In the genomic region with DNA sequence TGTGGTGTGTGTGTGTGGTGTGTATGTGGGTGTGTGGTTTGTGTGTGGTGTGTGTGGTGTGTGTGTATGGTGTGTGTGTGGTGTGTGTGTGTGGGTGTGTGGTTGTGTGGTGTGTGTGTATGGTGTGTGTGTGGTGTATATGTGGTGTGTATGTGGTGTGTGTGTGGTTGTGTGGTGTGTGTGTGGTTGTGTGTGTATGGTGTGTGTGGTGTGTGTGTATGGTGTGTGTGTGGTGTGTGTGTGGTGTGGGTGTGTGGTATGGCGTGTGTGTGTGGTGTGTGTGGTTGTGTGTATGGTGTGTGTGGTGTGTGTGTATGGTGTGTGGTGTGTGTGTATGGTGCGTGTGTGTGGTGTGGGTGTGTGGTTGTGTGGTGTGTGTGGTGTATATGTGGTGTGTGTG, we compare ENCODE assay signal across 23 cellular contexts. TPM values are rescaled to one million over a fixed set of nuclear protein-coding genes. Genes with fewer than 3 reads are reported as not detected.
"Had no signal": no experiment of that assay in that cellular context is flagged by ENCODE, and none has a peak within 500 bp of the region (broad histone marks: within the 10 kb centered on the region; RNA-seq: fewer than 3 reads in every experiment).

No MANE protein-coding gene starts in this region.

- H3K9me3 ChIP-seq: esophagus squamous epithelium, heart right ventricle, mucosa of descending colon had no signal

- H3K4me3 ChIP-seq: cardiac muscle cell, esophagus squamous epithelium, heart right ventricle, mucosa of descending colon had no signal

- H3K27ac ChIP-seq: cardiac muscle cell, esophagus squamous epithelium, heart right ventricle had no signal

- H3K4me1 ChIP-seq: esophagus squamous epithelium, heart right ventricle had no signal

- H3K36me3 ChIP-seq: cardiac muscle cell, esophagus squamous epithelium, heart right ventricle had no signal

- DNase-seq: activated B cell treated with CpG ODN at 0.5 μM for 24 hours; activated CD4-positive, alpha-beta memory T cell treated with anti-CD3 and anti-CD28 coated beads for 36 hours; activated CD4-positive, alpha-beta T cell treated with anti-CD3 and anti-CD28 coated beads for 4 hours; activated naive CD4-positive, alpha-beta T cell; activated naive CD8-positive, alpha-beta T cell treated with anti-CD3 and anti-CD28 coated beads for 36 hours; activated T-cell treated with anti-CD3 and anti-CD28 coated beads for 4 hours; amniotic stem cell; dermis blood vessel endothelial cell; effector memory CD4-positive, alpha-beta T cell; esophagus squamous epithelium; heart right ventricle; immature natural killer cell; mucosa of descending colon; naive B cell; stimulated activated CD4-positive, alpha-beta T cell treated with anti-CD3 and anti-CD28 coated beads, Interleukin-12 subunit alpha, Interleukin-12 subunit beta, amount 100 ng/mL, for 4 hours; stimulated activated CD4-positive, alpha-beta T cell treated with anti-CD3 and anti-CD28 coated beads, Interleukin-1b, Interleukin-23, amount 100 ng/mL, for 48 hours; stimulated activated CD8-positive, alpha-beta memory T cell treated with anti-CD3 and anti-CD28 coated beads, Interleukin-4, amount 100 ng/mL, for 48 hours; stimulated activated naive CD4-positive, alpha-beta T cell; T-helper 9 cell had no signal

RNA-seq across cellular contexts. Expression of a gene that starts 8.7 kb away (rescaled TPM):
- polyA plus RNA-seq: cardiac muscle cell, endothelial cell of umbilical vein, immature natural killer cell, liver had no signal

RNA-seq across cellular contexts. Expression of a gene that starts 30.2 kb away (rescaled TPM):
- polyA plus RNA-seq: cardiac muscle cell, endothelial cell of umbilical vein, heart right ventricle, immature natural killer cell, liver, thymus had no signal
